ENCODE assay signal across 11 cellular contexts in genomic region chr2:202038471-202039277, GRCh38. TPM values are rescaled to one million over a fixed set of nuclear protein-coding genes. Genes with fewer than 3 reads are reported as not detected.
DNase-seq lines count a peak whose midpoint lies in the region; ATAC-seq and TF ChIP-seq lines count a peak whose summit lies in the region.
"Had no signal": no experiment of that assay in that cellular context is flagged by ENCODE, and none has a peak within 500 bp of the region (broad histone marks: within the 10 kb centered on the region; RNA-seq: fewer than 3 reads in every experiment).

No MANE protein-coding gene starts in this region.

- H3K27me3 ChIP-seq in MG63, result no peaks in the 10 kb centered on the region
- H3K27me3 ChIP-seq in esophagus squamous epithelium, result peaks cover 0 to 33% (median 0%) of the 10 kb centered on the region in 4 donors
- H3K27me3 ChIP-seq in neural progenitor cell, result no peaks in the 10 kb centered on the region

- H3K79me2 ChIP-seq in neural progenitor cell (ENCODE audit: low read depth), result peaks cover 70% of the 10 kb centered on the region

- WGBS in esophagus squamous epithelium, 2 donors, result 47 to 53% methylated on average over 4 of the region's 4 CpGs

- H3K9me3 ChIP-seq in MG63, result no peaks in the 10 kb centered on the region
- H3K9me3 ChIP-seq in esophagus squamous epithelium, result no peaks in the 10 kb centered on the region
- no peaks in the 10 kb centered on the region for H3K9me3 ChIP-seq in neural progenitor cell (ENCODE audit: low read depth)

- no peaks in the 10 kb centered on the region for H3K27me3 Mint-ChIP-seq in neural progenitor cell (ENCODE audit: insufficient read depth, low read depth)

- H3K27ac Mint-ChIP-seq in neural progenitor cell, result peak overlapping the region; percentile 47

- H4K20me1 ChIP-seq in neural progenitor cell (ENCODE audit: low read depth), result peaks cover 71% of the 10 kb centered on the region

- peak; percentile 65 for DNase-seq in COLO829 (ENCODE audit: low spot score)
- peak; percentile 53 for DNase-seq in MG63
- no peak for DNase-seq in esophagus squamous epithelium (lab: John Stamatoyannopoulos, UW)
- peak; percentile 48 for DNase-seq in neural progenitor cell (ENCODE audit: low spot score)
- no peak for DNase-seq in NCI-H345 (lab: John Stamatoyannopoulos, UW)
- no peak for DNase-seq in GOT3 (lab: John Stamatoyannopoulos, UW)
- DNase-seq: GDM1, NCI-H2029 treated with DMSO at 0.1 percent for 48 hours had no signal

- H3K36me3 ChIP-seq in MG63, result no peaks in the 10 kb centered on the region; the same call in 1 of the 2 replicates
- peaks cover 0 to 7% (median 0%) of the 10 kb centered on the region in 3 donors for H3K36me3 ChIP-seq in esophagus squamous epithelium
- H3K36me3 ChIP-seq in neural progenitor cell, result no peaks in the 10 kb centered on the region

- H3K27ac ChIP-seq in esophagus squamous epithelium (peak overlapping the region in 3 of 4 donors; percentile 57 to 91 (median 63)), neural progenitor cell (no peak overlapping the region)
- H3K27ac ChIP-seq: epithelial cell of prostate had no signal

- no peaks in the 10 kb centered on the region for H3K9me3 Mint-ChIP-seq in neural progenitor cell

- peaks cover 34% of the 10 kb centered on the region for H3K4me1 Mint-ChIP-seq in neural progenitor cell

- intact Hi-C loops in esophagus squamous epithelium (cut with DNase I), result no loop called here

- no peak overlapping the region for H2AFZ ChIP-seq in neural progenitor cell (replicated peaks)

- peak overlapping the region; percentile 83 for H3K4me2 ChIP-seq in neural progenitor cell

- H3K9ac ChIP-seq in neural progenitor cell, result no peak overlapping the region

- TF ChIP-seq POLR2A in esophagus squamous epithelium (IDR thresholded peaks at IDR 0.05), result no peak

- ATAC-seq in HG03354 (IDR thresholded peaks at IDR 0.05; ENCODE audit: poor library complexity, severe bottlenecking, unreplicated experiment) (no peak), HG02973 (IDR thresholded peaks at IDR 0.05; ENCODE audit: unreplicated experiment) (no peak)

- H3K4me3 Mint-ChIP-seq in neural progenitor cell, result peak overlapping the region; percentile 79

- H3K4me3 ChIP-seq in MG63 (no peak overlapping the region), esophagus squamous epithelium (peak overlapping the region in 3 of 4 donors; percentile 6 to 29 (median 15)), neural progenitor cell (peak overlapping the region; percentile 93)

- H3K4me1 ChIP-seq in esophagus squamous epithelium (peaks cover 14 to 61% (median 15%) of the 10 kb centered on the region in 3 donors), neural progenitor cell (peaks cover 33% of the 10 kb centered on the region)

- no peak for TF ChIP-seq CTCF in esophagus squamous epithelium (IDR thresholded peaks at IDR 0.05)
- TF ChIP-seq CTCF in neural progenitor cell (IDR thresholded peaks at IDR 0.05), result no peak

- H3F3A ChIP-seq in neural progenitor cell (ENCODE audit: low read depth), result peaks cover 63% of the 10 kb centered on the region

- peaks cover 7% of the 10 kb centered on the region for H3K36me3 Mint-ChIP-seq in neural progenitor cell

RNA-seq across cellular contexts. Expression of gene FZD7, which starts 5.0 kb away (rescaled TPM):
- total RNA-seq in MG63 (2014; rRNA removed; shearing (Covaris generic); ENCODE audit: low replicate concordance), result 15.6 and 23.6 TPM in 2 replicates
- total RNA-seq in esophagus squamous epithelium, result 10 to 100 TPM in 1 of 4 donors, 1 to 10 TPM in 3; 2.6 to 11.3 (median 4.0) TPM
- total RNA-seq in neural progenitor cell (ENCODE audit: low replicate concordance), result 79.4 and 106 TPM in 2 replicates

RNA-seq across cellular contexts. Expression of gene KIAA2012, which starts 34.4 kb away (rescaled TPM):
- not detected in 2 replicates for total RNA-seq in MG63 (2014; rRNA removed; shearing (Covaris generic); ENCODE audit: low replicate concordance)
- total RNA-seq in esophagus squamous epithelium (not detected), neural progenitor cell (ENCODE audit: low replicate concordance) (not detected in 2 replicates)

Comparison
In these comparisons a context has a peak if more than half of its experiments do, and no peak if none do; other contexts are left out.
1. DNase-seq: peak in COLO829 (single experiment), MG63 (single experiment) and neural progenitor cell (single experiment); none in esophagus squamous epithelium (single experiment), NCI-H345 (single experiment) and GOT3 (single experiment).